ENCODE assay signal across 19 cellular contexts in the genomic region with DNA sequence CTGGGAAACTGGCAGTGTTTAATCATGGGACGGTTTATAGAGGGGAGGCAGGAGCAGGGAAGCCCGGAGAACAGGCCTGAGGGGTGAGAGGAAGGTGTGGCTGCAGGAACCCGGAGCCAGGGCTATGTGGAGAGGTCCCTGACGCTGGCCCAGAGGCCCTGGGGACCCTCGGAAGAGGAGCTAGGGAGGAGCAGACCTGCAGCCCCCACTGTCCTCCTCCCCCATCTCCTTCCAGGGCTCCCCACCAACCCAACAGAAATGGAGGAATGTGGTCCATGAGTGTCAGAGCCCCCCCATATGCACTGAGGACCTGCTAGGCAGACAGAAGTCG. TPM values are rescaled to one million over a fixed set of nuclear protein-coding genes. Genes with fewer than 3 reads are reported as not detected.
DNase-seq lines count a peak whose midpoint lies in the region; ATAC-seq and TF ChIP-seq lines count a peak whose summit lies in the region.
"Had no signal": no experiment of that assay in that cellular context is flagged by ENCODE, and none has a peak within 500 bp of the region (broad histone marks: within the 10 kb centered on the region; RNA-seq: fewer than 3 reads in every experiment).

No MANE protein-coding gene starts in this region.

- TF ChIP-seq POLR2A in gastroesophageal sphincter (IDR thresholded peaks at IDR 0.05), result no peak

- H3F3A ChIP-seq in DOHH2 (ENCODE audit: control insufficient read depth, insufficient read depth), result peaks cover 18% of the 10 kb centered on the region
- H3F3A ChIP-seq in neural progenitor cell (ENCODE audit: low read depth), result no peaks in the 10 kb centered on the region

- no peak overlapping the region for H2AFZ ChIP-seq in neural progenitor cell (replicated peaks)

- intact Hi-C loops in activated CD4-positive, alpha-beta T cell treated with anti-CD3 and anti-CD28 coated beads, Interleukin-2, amount 10 ng/mL, durations not matched to agents 24 days and 14 days (cut with micrococcal nuclease), result loop anchor here (1.0 to 5.0 kb wide), 7 partner anchors 36 to 229 kb away; partner anchors contain the start of gene SOCS3
- intact Hi-C loops in activated CD4-positive, alpha-beta memory T cell treated with anti-CD3 and anti-CD28 coated beads for 36 hours (cut with micrococcal nuclease), result loop anchor here (1.0 to 5.0 kb wide), 3 partner anchors 41 to 166 kb away; no protein-coding TSS in a partner anchor
- intact Hi-C loops in sciatic nerve (cut with DNase I), result loop anchor here (5.0 to 10.0 kb wide), 2 partner anchors 139 to 173 kb away; no protein-coding TSS in a partner anchor

- 53% methylated on average over 2 of the region's 6 CpGs; no CpG with 5 or more reads in 1 of the 2 donors for WGBS in gastroesophageal sphincter (ENCODE audit: low coverage in 1 of 2), 2 donors

- no peaks in the 10 kb centered on the region for H3K36me3 Mint-ChIP-seq in activated CD4-positive, alpha-beta T cell treated with anti-CD3 and anti-CD28 coated beads, Interleukin-2, amount 10 ng/mL, durations not matched to agents 24 days and 14 days (ENCODE audit: low read depth)
- H3K36me3 Mint-ChIP-seq in activated CD4-positive, alpha-beta memory T cell treated with anti-CD3 and anti-CD28 coated beads for 36 hours, result no peaks in the 10 kb centered on the region
- peaks cover 0 to 2% (median 0%) of the 10 kb centered on the region in 3 donors for H3K36me3 Mint-ChIP-seq in naive thymus-derived CD8-positive, alpha-beta T cell
- H3K36me3 Mint-ChIP-seq in neural progenitor cell, result no peaks in the 10 kb centered on the region

- H3K27me3 ChIP-seq in DOHH2 (ENCODE audit: control insufficient read depth, low read length) (no peaks in the 10 kb centered on the region), neural progenitor cell (no peaks in the 10 kb centered on the region), gastroesophageal sphincter (peaks cover 16% of the 10 kb centered on the region)

- H3K36me3 ChIP-seq in DOHH2 (ENCODE audit: control insufficient read depth, low read length) (no peaks in the 10 kb centered on the region), neural progenitor cell (no peaks in the 10 kb centered on the region), gastroesophageal sphincter (no peaks in the 10 kb centered on the region)

- no peaks in the 10 kb centered on the region for H3K9me3 Mint-ChIP-seq in activated CD4-positive, alpha-beta T cell treated with anti-CD3 and anti-CD28 coated beads, Interleukin-2, amount 10 ng/mL, durations not matched to agents 24 days and 14 days
- H3K9me3 Mint-ChIP-seq in activated CD4-positive, alpha-beta memory T cell treated with anti-CD3 and anti-CD28 coated beads for 36 hours, result peaks cover 2% of the 10 kb centered on the region
- H3K9me3 Mint-ChIP-seq in naive thymus-derived CD8-positive, alpha-beta T cell, result no peaks in the 10 kb centered on the region
- H3K9me3 Mint-ChIP-seq in neural progenitor cell, result peaks cover 3% of the 10 kb centered on the region
- H3K9me3 Mint-ChIP-seq: HFFc6 had no signal

- H3K79me2 ChIP-seq in DOHH2 (ENCODE audit: control insufficient read depth, low read length), result no peaks in the 10 kb centered on the region
- H3K79me2 ChIP-seq in neural progenitor cell (ENCODE audit: low read depth), result peaks cover 6% of the 10 kb centered on the region

- H3K4me2 ChIP-seq in DOHH2 (ENCODE audit: low read length) (peak overlapping the region; percentile 92), neural progenitor cell (no peak overlapping the region)

- H3K27ac Mint-ChIP-seq in activated CD4-positive, alpha-beta T cell treated with anti-CD3 and anti-CD28 coated beads, Interleukin-2, amount 10 ng/mL, durations not matched to agents 24 days and 14 days, result peak overlapping the region; percentile 84
- H3K27ac Mint-ChIP-seq in activated CD4-positive, alpha-beta memory T cell treated with anti-CD3 and anti-CD28 coated beads for 36 hours, result peak overlapping the region; percentile 9
- H3K27ac Mint-ChIP-seq in naive thymus-derived CD8-positive, alpha-beta T cell, result peak overlapping the region; percentile 82 to 100 (median 97)
- no peak overlapping the region for H3K27ac Mint-ChIP-seq in neural progenitor cell

- POLR2A ChIA-PET in activated CD4-positive, alpha-beta memory T cell treated with anti-CD3 and anti-CD28 coated beads for 36 hours (lab: Charles Lee), result interaction anchor here (1.7 kb wide), 1 partner anchor 109 kb away, joined by 8 read pairs; the partner anchor contains the start of gene SOCS3
- POLR2A ChIA-PET in naive thymus-derived CD8-positive, alpha-beta T cell (lab: Charles Lee), result interaction anchor here (1.2 to 3.1 kb wide), 15 partner anchors 11 to 294 kb away, joined by 3 to 21 read pairs (median 9); partner anchors contain the start of genes PGS1, SOCS3, TMC6 and TMC8

- no peak overlapping the region for H3K9ac ChIP-seq in neural progenitor cell

- no peak for TF ChIP-seq CTCF in DOHH2 (IDR thresholded peaks at IDR 0.05; ENCODE audit: low read depth, low read length, poor library complexity, severe bottlenecking)
- TF ChIP-seq CTCF in neural progenitor cell (IDR thresholded peaks at IDR 0.05), result no peak
- TF ChIP-seq CTCF in gastroesophageal sphincter (IDR thresholded peaks at IDR 0.05), result no peak

- peak overlapping the region; percentile 85 for H3K4me3 Mint-ChIP-seq in activated CD4-positive, alpha-beta T cell treated with anti-CD3 and anti-CD28 coated beads, Interleukin-2, amount 10 ng/mL, durations not matched to agents 24 days and 14 days
- peak overlapping the region; percentile 44 for H3K4me3 Mint-ChIP-seq in activated CD4-positive, alpha-beta memory T cell treated with anti-CD3 and anti-CD28 coated beads for 36 hours
- H3K4me3 Mint-ChIP-seq in naive thymus-derived CD8-positive, alpha-beta T cell, result peak overlapping the region; percentile 78 to 95 (median 86)
- H3K4me3 Mint-ChIP-seq in neural progenitor cell, result no peak overlapping the region

- CTCF ChIA-PET in activated CD4-positive, alpha-beta memory T cell treated with anti-CD3 and anti-CD28 coated beads for 36 hours (lab: Charles Lee), result interaction anchor here (0.7 to 4.3 kb wide), 44 partner anchors 9 to 349 kb away, joined by 3 to 36 read pairs (median 5); partner anchors contain the start of genes AFMID, SOCS3 and TK1

- peak overlapping the region; percentile 91 for H3K27ac ChIP-seq in DOHH2 (ENCODE audit: low read depth, low read length)
- no peak overlapping the region for H3K27ac ChIP-seq in neural progenitor cell
- no peak overlapping the region for H3K27ac ChIP-seq in gastroesophageal sphincter

- H3K4me1 ChIP-seq in DOHH2 (ENCODE audit: control insufficient read depth, low read length), result peaks cover 55% of the 10 kb centered on the region
- peaks cover 15% of the 10 kb centered on the region for H3K4me1 ChIP-seq in neural progenitor cell
- peaks cover 0 to 38% (median 8%) of the 10 kb centered on the region in 3 donors for H3K4me1 ChIP-seq in gastroesophageal sphincter

- H4K20me1 ChIP-seq in DOHH2 (ENCODE audit: control insufficient read depth, insufficient read depth, low read depth, low read length), result no peaks in the 10 kb centered on the region
- no peaks in the 10 kb centered on the region for H4K20me1 ChIP-seq in neural progenitor cell (ENCODE audit: low read depth)

- no peaks in the 10 kb centered on the region for H3K27me3 Mint-ChIP-seq in activated CD4-positive, alpha-beta T cell treated with anti-CD3 and anti-CD28 coated beads, Interleukin-2, amount 10 ng/mL, durations not matched to agents 24 days and 14 days
- H3K27me3 Mint-ChIP-seq in activated CD4-positive, alpha-beta memory T cell treated with anti-CD3 and anti-CD28 coated beads for 36 hours, result no peaks in the 10 kb centered on the region
- H3K27me3 Mint-ChIP-seq in naive thymus-derived CD8-positive, alpha-beta T cell, result no peaks in the 10 kb centered on the region
- H3K27me3 Mint-ChIP-seq in neural progenitor cell (ENCODE audit: insufficient read depth, low read depth), result peaks cover 4% of the 10 kb centered on the region

- H3K9me3 ChIP-seq in DOHH2 (ENCODE audit: control insufficient read depth, insufficient read depth, low read length) (no peaks in the 10 kb centered on the region), neural progenitor cell (ENCODE audit: low read depth) (no peaks in the 10 kb centered on the region), gastroesophageal sphincter (no peaks in the 10 kb centered on the region)

- no peak for DNase-seq in activated CD4-positive, alpha-beta T cell treated with anti-CD3 and anti-CD28 coated beads, Interleukin-2, amount 10 ng/mL, durations not matched to agents 24 days and 14 days
- DNase-seq in activated CD4-positive, alpha-beta T cell treated with anti-CD3 and anti-CD28 coated beads for 4 hours, result no peak
- DNase-seq in activated CD4-positive, alpha-beta memory T cell treated with anti-CD3 and anti-CD28 coated beads for 36 hours, result no peak
- peak in 1 of 10 donors; percentile 47 for DNase-seq in naive thymus-derived CD8-positive, alpha-beta T cell
- DNase-seq in neural progenitor cell (ENCODE audit: low spot score) (no peak), sciatic nerve (ENCODE audit: low spot score) (no peak)
- DNase-seq: Calu3; GF-D8; kidney glomerular epithelial cell; NCI-H1436 treated with DMSO at 0.1 percent for 48 hours; NCI-H345; stimulated activated CD4-positive, alpha-beta T cell treated with anti-CD3 and anti-CD28 coated beads, Interleukin-12 subunit alpha, Interleukin-12 subunit beta, amount 100 ng/mL, for 4 hours had no signal

- H3K4me3 ChIP-seq in DOHH2 (ENCODE audit: low read length), result peak overlapping the region; percentile 64
- H3K4me3 ChIP-seq in neural progenitor cell, result no peak overlapping the region
- no peak overlapping the region for H3K4me3 ChIP-seq in gastroesophageal sphincter
- H3K4me3 ChIP-seq: K562 had no signal

- ATAC-seq in naive thymus-derived CD8-positive, alpha-beta T cell, result peak in 1 of 2 donors; percentile 0
- ATAC-seq in sciatic nerve (no peak), gastroesophageal sphincter (no peak)

- no peaks in the 10 kb centered on the region for H3K9me2 ChIP-seq in DOHH2 (replicated peaks; ENCODE audit: control insufficient read depth, low read length)

- H3K4me1 Mint-ChIP-seq in activated CD4-positive, alpha-beta T cell treated with anti-CD3 and anti-CD28 coated beads, Interleukin-2, amount 10 ng/mL, durations not matched to agents 24 days and 14 days, result peaks cover 42% of the 10 kb centered on the region
- peaks cover 31% of the 10 kb centered on the region for H3K4me1 Mint-ChIP-seq in activated CD4-positive, alpha-beta memory T cell treated with anti-CD3 and anti-CD28 coated beads for 36 hours (ENCODE audit: low read depth)
- H3K4me1 Mint-ChIP-seq in naive thymus-derived CD8-positive, alpha-beta T cell, result peaks cover 16 to 59% (median 53%) of the 10 kb centered on the region in 4 donors
- H3K4me1 Mint-ChIP-seq in neural progenitor cell, result peaks cover 32% of the 10 kb centered on the region

- no peak for TF ChIP-seq EP300 in gastroesophageal sphincter (IDR thresholded peaks at IDR 0.05)

RNA-seq across cellular contexts. Expression of gene TMEM235, which starts 20.3 kb away (rescaled TPM):
- not detected in 2 replicates for total RNA-seq in activated CD4-positive, alpha-beta T cell treated with anti-CD3 and anti-CD28 coated beads, Interleukin-2, amount 10 ng/mL, durations not matched to agents 24 days and 14 days
- not detected for total RNA-seq in activated CD4-positive, alpha-beta memory T cell treated with anti-CD3 and anti-CD28 coated beads for 36 hours
- total RNA-seq in naive thymus-derived CD8-positive, alpha-beta T cell, result not detected
- polyA plus RNA-seq in naive thymus-derived CD8-positive, alpha-beta T cell, result not detected
- 0.09 TPM in 1 of 2 replicates, not detected in the other for total RNA-seq in neural progenitor cell (ENCODE audit: low replicate concordance)
- not detected for total RNA-seq in sciatic nerve
- not detected for total RNA-seq in gastroesophageal sphincter
- total RNA-seq: Calu3, fibroblast of lung, HFFc6, K562, mucosa of gallbladder, posterior vena cava had no signal
- polyA plus RNA-seq: fibroblast of lung, K562 had no signal

RNA-seq across cellular contexts. Expression of gene BIRC5, which starts 37.7 kb away (rescaled TPM):
- 38.7 and 40.6 TPM in 2 replicates for total RNA-seq in activated CD4-positive, alpha-beta T cell treated with anti-CD3 and anti-CD28 coated beads, Interleukin-2, amount 10 ng/mL, durations not matched to agents 24 days and 14 days
- total RNA-seq in activated CD4-positive, alpha-beta memory T cell treated with anti-CD3 and anti-CD28 coated beads for 36 hours, result 10 to 100 TPM; 87.4 to 95.4 TPM
- total RNA-seq in naive thymus-derived CD8-positive, alpha-beta T cell, result under 1 TPM in 1 of 2 experiments, not detected in 1; 0.30 TPM
- not detected for polyA plus RNA-seq in naive thymus-derived CD8-positive, alpha-beta T cell
- total RNA-seq in neural progenitor cell (ENCODE audit: low replicate concordance) (144 and 169 TPM in 2 replicates), sciatic nerve (1.4 TPM), gastroesophageal sphincter (1 to 10 TPM in 1 of 4 donors, under 1 TPM in 1, not detected in 2; 0.27 to 1.6 TPM)

Comparison
In these comparisons a context has a peak if more than half of its experiments do, and no peak if none do; other contexts are left out.
1. RNA of gene BIRC5, which starts 37.7 kb away (total RNA-seq): 144 to 169 TPM in neural progenitor cell, 87.4 to 95.4 TPM in activated CD4-positive, alpha-beta memory T cell treated with anti-CD3 and anti-CD28 coated beads for 36 hours and 38.7 to 40.6 TPM in activated CD4-positive, alpha-beta T cell treated with anti-CD3 and anti-CD28 coated beads, Interleukin-2, amount 10 ng/mL, durations not matched to agents 24 days and 14 days; 1.4 TPM in sciatic nerve (single experiment), 0.30 TPM in naive thymus-derived CD8-positive, alpha-beta T cell and 0.27 to 1.6 TPM in gastroesophageal sphincter; every median in the first group is over 10 times any median in the second.